ENCODE assay signal across 34 cellular contexts in the genomic region with DNA sequence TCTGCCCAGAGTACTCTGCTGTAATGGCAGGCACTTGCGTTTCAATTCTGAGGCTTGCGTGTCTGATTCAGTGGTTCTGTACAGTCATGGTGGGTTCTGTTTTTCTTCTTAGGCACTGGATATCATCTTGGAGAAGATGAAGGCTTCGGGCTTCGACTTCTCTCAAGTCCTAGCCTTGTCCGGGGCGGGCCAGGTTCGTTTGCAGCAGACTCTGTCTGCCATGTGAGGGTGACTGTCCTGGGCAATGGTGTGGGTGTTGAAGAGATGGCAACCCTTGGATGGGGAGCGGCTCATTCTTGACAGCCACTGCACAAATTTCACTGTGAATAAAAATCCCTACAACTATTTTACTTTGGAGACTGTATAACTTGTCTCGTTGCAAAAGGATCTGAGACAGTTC.
"Had no signal": no experiment of that assay in that cellular context is flagged by ENCODE, and none has a peak within 500 bp of the region (broad histone marks: within the 10 kb centered on the region; RNA-seq: fewer than 3 reads in every experiment).

No MANE protein-coding gene starts in this region.

- H3K4me1 Mint-ChIP-seq: activated B cell treated with CpG ODN at 0.5 μM for 24 hours had no signal

- DNase-seq: activated B cell treated with CpG ODN at 0.5 μM for 24 hours; activated CD4-positive, alpha-beta memory T cell treated with anti-CD3 and anti-CD28 coated beads for 36 hours; activated CD4-positive, alpha-beta T cell treated with anti-CD3 and anti-CD28 coated beads for 4 hours; activated CD4-positive, alpha-beta T cell treated with anti-CD3 and anti-CD28 coated beads, Interleukin-2, amount 10 ng/mL, durations not matched to agents 24 days and 14 days; activated CD4-positive, alpha-beta T cell treated with anti-CD3 and anti-CD28 coated beads, Interleukin-2, amount 50 U/mL, for 1 hour; activated CD4-positive, alpha-beta T cell treated with anti-CD3 and anti-CD28 coated beads, Interleukin-2, amount 50 U/mL, for 4 hours; activated CD4-positive, CD25-positive, alpha-beta regulatory T cell treated with anti-CD3 and anti-CD28 coated beads, Interleukin-2, amount 50 U/mL, for 72 hours; activated CD8-positive, alpha-beta memory T cell treated with anti-CD3 and anti-CD28 coated beads, Interleukin-2, amount 50 U/mL, for 4 hours; activated CD8-positive, alpha-beta T cell treated with anti-CD3 and anti-CD28 coated beads for 36 hours; activated effector memory CD4-positive, alpha-beta T cell treated with anti-CD3 and anti-CD28 coated beads, Interleukin-2, amount 50 U/mL, for 16 hours; activated gamma-delta T cell treated with Interleukin-2 at 50 U/mL for 16 hours; activated naive CD4-positive, alpha-beta T cell; activated naive CD4-positive, alpha-beta T cell treated with anti-CD3 and anti-CD28 coated beads for 36 hours; activated naive CD4-positive, alpha-beta T cell treated with anti-CD3 and anti-CD28 coated beads, Interleukin-2, amount 50 U/mL, for 16 hours; activated naive CD8-positive, alpha-beta T cell treated with anti-CD3 and anti-CD28 coated beads for 36 hours; activated T-cell treated with anti-CD3 and anti-CD28 coated beads for 4 hours; activated T-cell treated with anti-CD3 and anti-CD28 coated beads, Interleukin-2, amount 50 U/mL, for 1 hour; activated T-cell treated with anti-CD3 and anti-CD28 coated beads, Interleukin-2, amount 50 U/mL, for 4 hours; activated T-cell treated with anti-CD3 and anti-CD28 coated beads, Interleukin-2, amount 50 U/mL, for 72 hours; amniotic stem cell; aorta; body of pancreas; brain microvascular endothelial cell; central memory CD4-positive, alpha-beta T cell; T-cell; T-helper 2 cell; T-helper 9 cell had no signal

- H3K27me3 Mint-ChIP-seq: activated B cell treated with CpG ODN at 0.5 μM for 24 hours; activated CD4-positive, alpha-beta memory T cell treated with anti-CD3 and anti-CD28 coated beads for 36 hours; activated CD4-positive, alpha-beta T cell treated with anti-CD3 and anti-CD28 coated beads, Interleukin-2, amount 10 ng/mL, durations not matched to agents 24 days and 14 days; activated CD8-positive, alpha-beta T cell treated with anti-CD3 and anti-CD28 coated beads for 36 hours; activated naive CD8-positive, alpha-beta T cell treated with anti-CD3 and anti-CD28 coated beads for 36 hours; activated T-helper 17 cell treated with anti-CD3 and anti-CD28 coated beads, Interleukin-2, amount 50 U/mL, for 72 hours; T-cell had no signal

- H3K9me3 Mint-ChIP-seq: activated B cell treated with CpG ODN at 0.5 μM for 24 hours; activated CD4-positive, alpha-beta memory T cell treated with anti-CD3 and anti-CD28 coated beads for 36 hours; activated CD4-positive, alpha-beta T cell treated with anti-CD3 and anti-CD28 coated beads, Interleukin-2, amount 10 ng/mL, durations not matched to agents 24 days and 14 days; activated CD8-positive, alpha-beta T cell treated with anti-CD3 and anti-CD28 coated beads for 36 hours; activated naive CD4-positive, alpha-beta T cell treated with anti-CD3 and anti-CD28 coated beads for 36 hours; activated naive CD4-positive, alpha-beta T cell treated with anti-CD3 and anti-CD28 coated beads, Interleukin-2, amount 50 U/mL, for 72 hours; activated naive CD8-positive, alpha-beta T cell treated with anti-CD3 and anti-CD28 coated beads for 36 hours; activated T-cell treated with anti-CD3 and anti-CD28 coated beads, Interleukin-2, amount 50 U/mL, for 4 hours; activated T-cell treated with anti-CD3 and anti-CD28 coated beads, Interleukin-2, amount 50 U/mL, for 72 hours; activated T-helper 1 cell treated with anti-CD3 and anti-CD28 coated beads, Interleukin-12 subunit alpha, Interleukin-12 subunit beta, Interleukin-2, Interleukin-4 antibody, amounts not matched to agents 30 ng/mL and 10 ng/mL and 1 ng/mL, durations not matched to agents 14 hours and 24 hours and 36 hours; activated T-helper 17 cell treated with anti-CD3 and anti-CD28 coated beads, Interleukin-2, amount 50 U/mL, for 72 hours; T-cell; T-helper 2 cell treated with Interferon-gamma antibody and Interleukin-4, amounts not matched to agents 5 μg/mL and 100 μg/mL, for 36 hours had no signal

- H3K27me3 ChIP-seq: adrenal gland, body of pancreas, brain microvascular endothelial cell, breast epithelium had no signal

- H3K9me3 ChIP-seq: adrenal gland, body of pancreas, breast epithelium had no signal

- H3K27ac Mint-ChIP-seq: activated B cell treated with CpG ODN at 0.5 μM for 24 hours; activated CD4-positive, alpha-beta memory T cell treated with anti-CD3 and anti-CD28 coated beads for 36 hours; activated CD4-positive, alpha-beta T cell treated with anti-CD3 and anti-CD28 coated beads, Interleukin-2, amount 10 ng/mL, durations not matched to agents 24 days and 14 days; activated CD8-positive, alpha-beta T cell treated with anti-CD3 and anti-CD28 coated beads for 36 hours; activated naive CD4-positive, alpha-beta T cell treated with anti-CD3 and anti-CD28 coated beads for 36 hours; activated naive CD8-positive, alpha-beta T cell treated with anti-CD3 and anti-CD28 coated beads for 36 hours; activated T-cell treated with anti-CD3 and anti-CD28 coated beads, Interleukin-2, amount 50 U/mL, for 72 hours; activated T-helper 1 cell treated with anti-CD3 and anti-CD28 coated beads, Interleukin-12 subunit alpha, Interleukin-12 subunit beta, Interleukin-2, Interleukin-4 antibody, amounts not matched to agents 30 ng/mL and 10 ng/mL and 1 ng/mL, durations not matched to agents 14 hours and 24 hours and 36 hours; activated T-helper 17 cell treated with anti-CD3 and anti-CD28 coated beads, Interleukin-2, amount 50 U/mL, for 72 hours; T-cell; T-helper 2 cell treated with Interferon-gamma antibody and Interleukin-4, amounts not matched to agents 5 μg/mL and 100 μg/mL, for 36 hours had no signal

- ATAC-seq: activated CD8-positive, alpha-beta T cell treated with anti-CD3 and anti-CD28 coated beads for 36 hours; activated naive CD4-positive, alpha-beta T cell treated with anti-CD3 and anti-CD28 coated beads, Interleukin-2, amount 50 U/mL, for 72 hours; activated T-cell treated with anti-CD3 and anti-CD28 coated beads, Interleukin-2, amount 50 U/mL, for 4 hours; activated T-cell treated with anti-CD3 and anti-CD28 coated beads, Interleukin-2, amount 50 U/mL, for 72 hours; activated T-helper 17 cell treated with anti-CD3 and anti-CD28 coated beads, Interleukin-2, amount 50 U/mL, for 72 hours; body of pancreas; T-cell had no signal

- H3K27ac ChIP-seq: adrenal gland, body of pancreas, brain microvascular endothelial cell, breast epithelium, VCaP had no signal

- H3K36me3 ChIP-seq: adrenal gland, breast epithelium had no signal

- H3K4me3 Mint-ChIP-seq: activated B cell treated with CpG ODN at 0.5 μM for 24 hours; activated CD4-positive, alpha-beta memory T cell treated with anti-CD3 and anti-CD28 coated beads for 36 hours; activated CD4-positive, alpha-beta T cell treated with anti-CD3 and anti-CD28 coated beads, Interleukin-2, amount 10 ng/mL, durations not matched to agents 24 days and 14 days; activated CD8-positive, alpha-beta T cell treated with anti-CD3 and anti-CD28 coated beads for 36 hours; activated naive CD4-positive, alpha-beta T cell treated with anti-CD3 and anti-CD28 coated beads for 36 hours; activated naive CD8-positive, alpha-beta T cell treated with anti-CD3 and anti-CD28 coated beads for 36 hours; activated T-cell treated with anti-CD3 and anti-CD28 coated beads, Interleukin-2, amount 50 U/mL, for 4 hours; activated T-cell treated with anti-CD3 and anti-CD28 coated beads, Interleukin-2, amount 50 U/mL, for 72 hours; activated T-helper 1 cell treated with anti-CD3 and anti-CD28 coated beads, Interleukin-12 subunit alpha, Interleukin-12 subunit beta, Interleukin-2, Interleukin-4 antibody, amounts not matched to agents 30 ng/mL and 10 ng/mL and 1 ng/mL, durations not matched to agents 14 hours and 24 hours and 36 hours; activated T-helper 17 cell treated with anti-CD3 and anti-CD28 coated beads, Interleukin-2, amount 50 U/mL, for 72 hours; T-cell; T-helper 2 cell treated with Interferon-gamma antibody and Interleukin-4, amounts not matched to agents 5 μg/mL and 100 μg/mL, for 36 hours had no signal

- H3K4me1 ChIP-seq: adrenal gland, breast epithelium had no signal

- H3K4me3 ChIP-seq: adrenal gland, body of pancreas, breast epithelium had no signal
